1 cellular context compared by ENCODE assay signal in the genomic region with DNA sequence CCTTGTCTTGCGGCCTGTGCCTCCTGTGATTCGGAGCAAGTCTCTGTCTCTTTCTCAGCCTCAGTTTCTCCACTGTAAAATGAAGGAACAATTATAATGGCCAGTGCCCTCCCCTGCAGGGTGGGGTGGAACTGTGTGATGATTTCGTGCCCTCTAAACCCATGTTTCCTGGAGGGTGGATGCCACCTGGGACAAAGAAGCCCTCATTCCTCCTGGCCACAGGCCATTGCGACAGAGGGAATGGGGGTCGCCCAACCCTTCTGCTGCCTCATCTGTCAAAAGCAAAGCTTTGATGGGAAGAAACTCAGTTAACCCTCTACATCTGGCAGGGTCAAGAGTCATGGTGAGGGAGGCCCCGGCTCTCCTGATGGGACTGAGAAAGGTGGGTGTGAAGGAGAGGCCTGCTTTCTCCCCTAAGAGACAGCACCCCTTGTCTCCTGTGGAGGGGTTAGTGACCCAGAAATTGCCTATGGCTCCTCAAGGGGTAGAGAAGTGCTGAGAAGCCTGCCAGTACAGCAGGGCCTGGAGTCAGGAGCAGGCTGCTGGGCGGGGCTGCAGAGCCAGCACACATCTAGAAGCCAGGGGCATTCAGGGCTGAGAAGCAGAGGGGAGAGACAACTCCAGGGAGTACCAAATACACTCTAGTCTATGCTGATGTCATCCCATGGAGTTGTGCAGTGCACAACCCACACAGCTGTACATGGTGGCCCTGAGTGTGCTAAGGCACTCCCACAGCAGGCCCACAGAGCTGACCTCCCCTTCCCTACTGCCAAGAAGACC.
TF ChIP-seq lines count a peak whose summit lies in the region.

No MANE protein-coding gene starts in this region.

TF ChIP-seq in WTC11, 78 proteins besides CTCF, POLR2A, EP300 and RAD21 (continued from another document):
- TF ChIP-seq, protein P1, sequence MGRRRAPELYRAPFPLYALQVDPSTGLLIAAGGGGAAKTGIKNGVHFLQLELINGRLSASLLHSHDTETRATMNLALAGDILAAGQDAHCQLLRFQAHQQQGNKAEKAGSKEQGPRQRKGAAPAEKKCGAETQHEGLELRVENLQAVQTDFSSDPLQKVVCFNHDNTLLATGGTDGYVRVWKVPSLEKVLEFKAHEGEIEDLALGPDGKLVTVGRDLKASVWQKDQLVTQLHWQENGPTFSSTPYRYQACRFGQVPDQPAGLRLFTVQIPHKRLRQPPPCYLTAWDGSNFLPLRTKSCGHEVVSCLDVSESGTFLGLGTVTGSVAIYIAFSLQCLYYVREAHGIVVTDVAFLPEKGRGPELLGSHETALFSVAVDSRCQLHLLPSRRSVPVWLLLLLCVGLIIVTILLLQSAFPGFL (CRISPR knock-in tag; IDR thresholded peaks at IDR 0.05; ENCODE audit: borderline replicate concordance), result no peak
- no peak for TF ChIP-seq GTF2I (CRISPR knock-in tag; conservative IDR thresholded peaks at IDR 0.05)
- no peak for TF ChIP-seq MYBL2 (CRISPR knock-in tag; IDR thresholded peaks at IDR 0.05)
- TF ChIP-seq FOXP4 (CRISPR knock-in tag; IDR thresholded peaks at IDR 0.05), result no peak
- TF ChIP-seq ERG (CRISPR knock-in tag; IDR thresholded peaks at IDR 0.05), result no peak
- TF ChIP-seq, protein P2, sequence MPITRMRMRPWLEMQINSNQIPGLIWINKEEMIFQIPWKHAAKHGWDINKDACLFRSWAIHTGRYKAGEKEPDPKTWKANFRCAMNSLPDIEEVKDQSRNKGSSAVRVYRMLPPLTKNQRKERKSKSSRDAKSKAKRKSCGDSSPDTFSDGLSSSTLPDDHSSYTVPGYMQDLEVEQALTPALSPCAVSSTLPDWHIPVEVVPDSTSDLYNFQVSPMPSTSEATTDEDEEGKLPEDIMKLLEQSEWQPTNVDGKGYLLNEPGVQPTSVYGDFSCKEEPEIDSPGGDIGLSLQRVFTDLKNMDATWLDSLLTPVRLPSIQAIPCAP (CRISPR knock-in tag; IDR thresholded peaks at IDR 0.05), result no peak
